ENCODE assay signal across 8 cellular contexts in genomic region chrX:4547218-4547836, GRCh38.
DNase-seq lines count a peak whose midpoint lies in the region; ATAC-seq and TF ChIP-seq lines count a peak whose summit lies in the region.

No MANE protein-coding gene starts in this region.

- peak; percentile 33 to 67 for DNase-seq in cardiac muscle cell (ENCODE audit: low read depth in 1 of 2, low spot score in 1 of 2)
- DNase-seq in Right ventricle myocardium inferior (ENCODE audit: missing footprints) = no peak
- DNase-seq in SJCRH30 = peak; percentile 8 to 67
- DNase-seq in brain microvascular endothelial cell = peak; percentile 11
- DNase-seq in iris pigment epithelial cell (ENCODE audit: low read depth) = peak; percentile 42
- DNase-seq in stimulated activated CD4-positive, alpha-beta T cell treated with anti-CD3 and anti-CD28 coated beads, Interleukin-2, amount 100 ng/mL, for 48 hours = peak; percentile 29 to 48

- peak; percentile 55 for TF ChIP-seq CTCF in cardiac muscle cell (IDR thresholded peaks at IDR 0.05; ENCODE audit: low read depth, low read length)
- peak; percentile 82 for TF ChIP-seq CTCF in brain microvascular endothelial cell (IDR thresholded peaks at IDR 0.05; ENCODE audit: low read depth, low read length, missing control alignments)

- no peaks in the 10 kb centered on the region for H3K9me3 ChIP-seq in cardiac muscle cell (ENCODE audit: low read depth)
- no peaks in the 10 kb centered on the region for H3K9me3 ChIP-seq in SJCRH30 (replicated peaks)

- in situ Hi-C loops in brain microvascular endothelial cell (cut with HindIII; ENCODE audit: low pct_ligation_motif_present, low sequenced_read_pairs) = no loop called here

- H3K36me3 ChIP-seq in cardiac muscle cell (no peaks in the 10 kb centered on the region), SJCRH30 (no peaks in the 10 kb centered on the region), brain microvascular endothelial cell (replicated peaks) (no peaks in the 10 kb centered on the region)

- H3K4me3 ChIP-seq in cardiac muscle cell = no peak overlapping the region
- H3K4me3 ChIP-seq in SJCRH30 = no peak overlapping the region
- H3K4me3 ChIP-seq in brain microvascular endothelial cell (ENCODE audit: low read depth, low read length) = no peak overlapping the region

- H3K27me3 ChIP-seq in cardiac muscle cell (no peaks in the 10 kb centered on the region), SJCRH30 (no peaks in the 10 kb centered on the region), brain microvascular endothelial cell (replicated peaks) (no peaks in the 10 kb centered on the region)

- H3K27ac ChIP-seq in cardiac muscle cell (no peak overlapping the region), SJCRH30 (no peak overlapping the region), brain microvascular endothelial cell (no peak overlapping the region)

- ATAC-seq in Right ventricle myocardium inferior (no peak), HG03175 (IDR thresholded peaks at IDR 0.05; ENCODE audit: unreplicated experiment) (peak; percentile 49), GM21381 (IDR thresholded peaks at IDR 0.05; ENCODE audit: unreplicated experiment) (no peak)

- H3K4me1 ChIP-seq in cardiac muscle cell (ENCODE audit: low read depth) (peaks cover 10% of the 10 kb centered on the region), SJCRH30 (no peaks in the 10 kb centered on the region)

- intact Hi-C loops in Right ventricle myocardium inferior (cut with DNase I) = loop anchor here (5.0 kb wide), 1 partner anchor 565 kb away; no protein-coding TSS in a partner anchor
